1 cellular context compared by ENCODE assay signal in genomic region chr2:74457549-74458131, GRCh38.
TF ChIP-seq lines count a peak whose summit lies in the region.

No MANE protein-coding gene starts in this region.

TF ChIP-seq in HEK293, 187 proteins besides CTCF, POLR2A, EP300 and RAD21 (continued from another document and continues in another):
- no peak; the same call in 1 of the 2 replicates for TF ChIP-seq KLF7 (tag by site-specific recombination; IDR thresholded peaks at IDR 0.05; ENCODE audit: borderline replicate concordance)
- TF ChIP-seq ZNF2 (tag by site-specific recombination; IDR thresholded peaks at IDR 0.05), result peak; percentile 72; the same call in 1 of the 2 replicates
- TF ChIP-seq ZBTB7A (tag by site-specific recombination; IDR thresholded peaks at IDR 0.05; ENCODE audit: low read depth), result 0 out of 2 replicates have a peak, but pooled peaks have one; percentile 65
- no peak for TF ChIP-seq ZFP3 (tag by site-specific recombination; IDR thresholded peaks at IDR 0.05; ENCODE audit: low read depth)
- TF ChIP-seq ZNF416 (tag by site-specific recombination; IDR thresholded peaks at IDR 0.05), result no peak
- no peak for TF ChIP-seq ZNF175 (tag by site-specific recombination; IDR thresholded peaks at IDR 0.05)
- TF ChIP-seq ZNF18 (tag by site-specific recombination; IDR thresholded peaks at IDR 0.05), result no peak
- no peak for TF ChIP-seq ZNF623 (tag by site-specific recombination; IDR thresholded peaks at IDR 0.05)
- TF ChIP-seq ZBTB20 (tag by site-specific recombination; IDR thresholded peaks at IDR 0.05), result peak; percentile 83
- no peak for TF ChIP-seq MEIS1 (CRISPR knock-in tag; IDR thresholded peaks at IDR 0.05; ENCODE audit: borderline replicate concordance)
- no peak for TF ChIP-seq SETDB1 (IDR thresholded peaks at IDR 0.05; ENCODE audit: insufficient read length, low read length)
- peak; percentile 72 for TF ChIP-seq ZXDB (tag by site-specific recombination; IDR thresholded peaks at IDR 0.05)
- peak; percentile 52 for TF ChIP-seq GLIS1 (tag by site-specific recombination; IDR thresholded peaks at IDR 0.05)
- no peak for TF ChIP-seq ZNF514 (tag by site-specific recombination; IDR thresholded peaks at IDR 0.05)
- TF ChIP-seq ZNF561 (tag by site-specific recombination; IDR thresholded peaks at IDR 0.05; ENCODE audit: borderline replicate concordance), result peak; percentile 78; the same call in 1 of the 2 replicates
- TF ChIP-seq ZNF341 (tag by site-specific recombination; IDR thresholded peaks at IDR 0.05; ENCODE audit: low read depth), result peak; percentile 85
- TF ChIP-seq ZNF157 (tag by site-specific recombination; IDR thresholded peaks at IDR 0.05), result no peak
- TF ChIP-seq ZNF629 (tag by site-specific recombination; IDR thresholded peaks at IDR 0.05), result peak; percentile 94; the same call in 1 of the 2 replicates
- no peak for TF ChIP-seq ZNF239 (tag by site-specific recombination; IDR thresholded peaks at IDR 0.05)
- TF ChIP-seq ZNF423 (tag by site-specific recombination; IDR thresholded peaks at IDR 0.05), result 0 out of 2 replicates have a peak, but pooled peaks have one; percentile 49
- TF ChIP-seq REST (tag by site-specific recombination; IDR thresholded peaks at IDR 0.05), result 0 out of 2 replicates have a peak, but pooled peaks have one; percentile 15
- TF ChIP-seq ZNF211 (tag by site-specific recombination; IDR thresholded peaks at IDR 0.05; ENCODE audit: low read depth), result no peak
- peak; percentile 58; the same call in 1 of the 2 replicates for TF ChIP-seq ZNF76 (tag by site-specific recombination; IDR thresholded peaks at IDR 0.05; ENCODE audit: borderline replicate concordance, low read depth)
- peak; percentile 52; the same call in 1 of the 2 replicates for TF ChIP-seq ZIC2 (tag by site-specific recombination; IDR thresholded peaks at IDR 0.05)
- peak; percentile 80 for TF ChIP-seq FEZF1 (tag by site-specific recombination; IDR thresholded peaks at IDR 0.05)
- no peak for TF ChIP-seq ZNF24 (tag by site-specific recombination; IDR thresholded peaks at IDR 0.05)
- TF ChIP-seq ZSCAN30 (tag by site-specific recombination; IDR thresholded peaks at IDR 0.05), result peak; percentile 46; the same call in 1 of the 2 replicates
- no peak for TF ChIP-seq ZNF26 (tag by site-specific recombination; IDR thresholded peaks at IDR 0.05)
- TF ChIP-seq PRDM4 (tag by site-specific recombination; IDR thresholded peaks at IDR 0.05), result peak; percentile 59
- TF ChIP-seq ZNF311 (tag by site-specific recombination; IDR thresholded peaks at IDR 0.05; ENCODE audit: borderline replicate concordance), result no peak
- peak; percentile 86 for TF ChIP-seq ZBTB21 (tag by site-specific recombination; IDR thresholded peaks at IDR 0.05)
- TF ChIP-seq ZNF645 (tag by site-specific recombination; IDR thresholded peaks at IDR 0.05), result no peak
- TF ChIP-seq TSHZ1 (tag by site-specific recombination; IDR thresholded peaks at IDR 0.05; ENCODE audit: borderline replicate concordance), result 0 out of 2 replicates have a peak, but pooled peaks have one; percentile 33
- peak; percentile 30 for TF ChIP-seq EGR2 (tag by site-specific recombination; IDR thresholded peaks at IDR 0.05; ENCODE audit: low read depth)
- TF ChIP-seq ZNF394 (tag by site-specific recombination; IDR thresholded peaks at IDR 0.05; ENCODE audit: borderline replicate concordance), result 0 out of 2 replicates have a peak, but pooled peaks have one; percentile 9
- TF ChIP-seq ZNF174 (tag by site-specific recombination; IDR thresholded peaks at IDR 0.05), result no peak
- TF ChIP-seq ZNF791 (tag by site-specific recombination; IDR thresholded peaks at IDR 0.05), result no peak
- TF ChIP-seq ZNF610 (tag by site-specific recombination; IDR thresholded peaks at IDR 0.05; ENCODE audit: borderline replicate concordance), result no peak
- 0 out of 2 replicates have a peak, but pooled peaks have one; percentile 17 for TF ChIP-seq PRDM10 (tag by site-specific recombination; IDR thresholded peaks at IDR 0.05)
- peak; percentile 34; the same call in 1 of the 2 replicates for TF ChIP-seq WT1 (tag by site-specific recombination; IDR thresholded peaks at IDR 0.05)
- peak; percentile 42; the same call in 1 of the 2 replicates for TF ChIP-seq KLF10 (tag by site-specific recombination; IDR thresholded peaks at IDR 0.05)
- TF ChIP-seq ZNF660 (tag by site-specific recombination; IDR thresholded peaks at IDR 0.05), result no peak
- 0 out of 2 replicates have a peak, but pooled peaks have one; percentile 21 for TF ChIP-seq ZNF639 (tag by site-specific recombination; IDR thresholded peaks at IDR 0.05)
- no peak for TF ChIP-seq ZNF560 (tag by site-specific recombination; IDR thresholded peaks at IDR 0.05; ENCODE audit: borderline replicate concordance)
